13 cellular contexts compared by ENCODE assay signal in genomic region chr9:37920471-37921167, GRCh38. TPM values are rescaled to one million over a fixed set of nuclear protein-coding genes. Genes with fewer than 3 reads are reported as not detected.
DNase-seq lines count a peak whose midpoint lies in the region; ATAC-seq, FAIRE-seq and TF ChIP-seq lines count a peak whose summit lies in the region.
"Had no signal": no experiment of that assay in that cellular context is flagged by ENCODE, and none has a peak within 500 bp of the region (broad histone marks: within the 10 kb centered on the region; RNA-seq: fewer than 3 reads in every experiment).

No MANE protein-coding gene starts in this region.

- H3K9me3 ChIP-seq in pancreas: no peaks in the 10 kb centered on the region

- CTCF ChIA-PET in activated CD8-positive, alpha-beta memory T cell treated with anti-CD3 and anti-CD28 coated beads, Interleukin-2, amount 10 ng/mL, durations not matched to agents 7 days and 5 days (lab: Charles Lee): interaction anchor here (0.9 kb wide), 1 partner anchor 18 kb away, joined by 3 read pairs; no protein-coding TSS in a partner anchor
- CTCF ChIA-PET in activated CD4-positive, alpha-beta memory T cell treated with anti-CD3 and anti-CD28 coated beads for 36 hours (lab: Charles Lee): interaction anchor here (1.1 kb wide), 1 partner anchor 167 kb away, joined by 3 read pairs; no protein-coding TSS in a partner anchor

- H3K4me3 ChIP-seq in pancreas: no peak overlapping the region

- H3K4me1 Mint-ChIP-seq in activated CD8-positive, alpha-beta memory T cell treated with anti-CD3 and anti-CD28 coated beads, Interleukin-2, amount 10 ng/mL, durations not matched to agents 7 days and 5 days: peaks cover 2% of the 10 kb centered on the region
- no peaks in the 10 kb centered on the region for H3K4me1 Mint-ChIP-seq in activated CD4-positive, alpha-beta memory T cell treated with anti-CD3 and anti-CD28 coated beads for 36 hours (ENCODE audit: low read depth)
- H3K4me1 Mint-ChIP-seq in T-helper 2 cell treated with Interferon-gamma antibody and Interleukin-4, amounts not matched to agents 5 μg/mL and 100 μg/mL, for 36 hours (ENCODE audit: low read depth): no peaks in the 10 kb centered on the region

- H3K27me3 Mint-ChIP-seq in activated CD8-positive, alpha-beta memory T cell treated with anti-CD3 and anti-CD28 coated beads, Interleukin-2, amount 10 ng/mL, durations not matched to agents 7 days and 5 days: no peaks in the 10 kb centered on the region
- no peaks in the 10 kb centered on the region for H3K27me3 Mint-ChIP-seq in activated CD4-positive, alpha-beta memory T cell treated with anti-CD3 and anti-CD28 coated beads for 36 hours
- no peaks in the 10 kb centered on the region for H3K27me3 Mint-ChIP-seq in T-helper 2 cell treated with Interferon-gamma antibody and Interleukin-4, amounts not matched to agents 5 μg/mL and 100 μg/mL, for 36 hours (ENCODE audit: low read depth)

- peak; percentile 65 for ATAC-seq in activated CD8-positive, alpha-beta memory T cell treated with anti-CD3 and anti-CD28 coated beads, Interleukin-2, amount 10 ng/mL, durations not matched to agents 7 days and 5 days
- ATAC-seq in HG02759 (IDR thresholded peaks at IDR 0.05; ENCODE audit: unreplicated experiment) (peak; percentile 69), pancreas (peak in 3 of 4 donors; percentile 21 to 50 (median 49))

- H3K27me3 ChIP-seq in pancreas: no peaks in the 10 kb centered on the region

- H3K9me3 Mint-ChIP-seq in activated CD8-positive, alpha-beta memory T cell treated with anti-CD3 and anti-CD28 coated beads, Interleukin-2, amount 10 ng/mL, durations not matched to agents 7 days and 5 days (ENCODE audit: low read depth): no peaks in the 10 kb centered on the region
- H3K9me3 Mint-ChIP-seq in activated CD4-positive, alpha-beta memory T cell treated with anti-CD3 and anti-CD28 coated beads for 36 hours: no peaks in the 10 kb centered on the region
- H3K9me3 Mint-ChIP-seq in T-helper 2 cell treated with Interferon-gamma antibody and Interleukin-4, amounts not matched to agents 5 μg/mL and 100 μg/mL, for 36 hours: no peaks in the 10 kb centered on the region

- FAIRE-seq in pancreas (lab: Jason Lieb, UNC): no peak
- FAIRE-seq: endometrium, H54 had no signal

- 95% methylated on average over 5 of the region's 5 CpGs for WGBS in pancreas, 2 donors

- H3K36me3 ChIP-seq in pancreas: peaks cover 0 to 23% (median 5%) of the 10 kb centered on the region in 3 donors

- DNase-seq in activated CD8-positive, alpha-beta memory T cell treated with anti-CD3 and anti-CD28 coated beads, Interleukin-2, amount 10 ng/mL, durations not matched to agents 7 days and 5 days: peak; percentile 50
- no peak for DNase-seq in activated CD8-positive, alpha-beta memory T cell treated with anti-CD3 and anti-CD28 coated beads for 24 hours
- DNase-seq in activated CD4-positive, alpha-beta memory T cell treated with anti-CD3 and anti-CD28 coated beads for 36 hours: peak; percentile 46
- DNase-seq in pancreas (peak in 1 of 6 donors; percentile 11), T1000 (lab: John Stamatoyannopoulos, UW) (no peak), NCI-H1417 (lab: John Stamatoyannopoulos, UW) (no peak)
- no peak for DNase-seq in T-helper 2 cell treated with Interferon-gamma antibody and Interleukin-4, amounts not matched to agents 5 μg/mL and 100 μg/mL, for 36 hours (ENCODE audit: low spot score)
- DNase-seq: mesenchymal stem cell, NCI-H1105 treated with DMSO at 0.1 percent for 48 hours had no signal

- peaks cover 8 to 12% (median 12%) of the 10 kb centered on the region in 3 donors for H3K4me1 ChIP-seq in pancreas

- intact Hi-C loops in activated CD4-positive, alpha-beta memory T cell treated with anti-CD3 and anti-CD28 coated beads for 36 hours (cut with micrococcal nuclease): no loop called here
- intact Hi-C loops in pancreas (cut with DNase I): loop anchor here in 1 of 3 donors (10.0 kb wide), 1 partner anchor 164 kb away; no protein-coding TSS in a partner anchor

- H3K27ac Mint-ChIP-seq in activated CD8-positive, alpha-beta memory T cell treated with anti-CD3 and anti-CD28 coated beads, Interleukin-2, amount 10 ng/mL, durations not matched to agents 7 days and 5 days: no peak overlapping the region
- H3K27ac Mint-ChIP-seq in activated CD4-positive, alpha-beta memory T cell treated with anti-CD3 and anti-CD28 coated beads for 36 hours: no peak overlapping the region
- H3K27ac Mint-ChIP-seq in T-helper 2 cell treated with Interferon-gamma antibody and Interleukin-4, amounts not matched to agents 5 μg/mL and 100 μg/mL, for 36 hours: no peak overlapping the region

- no peak for TF ChIP-seq CTCF in pancreas (IDR thresholded peaks at IDR 0.05)

- H3K36me3 Mint-ChIP-seq in activated CD8-positive, alpha-beta memory T cell treated with anti-CD3 and anti-CD28 coated beads, Interleukin-2, amount 10 ng/mL, durations not matched to agents 7 days and 5 days: no peaks in the 10 kb centered on the region
- no peaks in the 10 kb centered on the region for H3K36me3 Mint-ChIP-seq in activated CD4-positive, alpha-beta memory T cell treated with anti-CD3 and anti-CD28 coated beads for 36 hours
- H3K36me3 Mint-ChIP-seq in T-helper 2 cell treated with Interferon-gamma antibody and Interleukin-4, amounts not matched to agents 5 μg/mL and 100 μg/mL, for 36 hours (ENCODE audit: low read depth): no peaks in the 10 kb centered on the region

- H3K27ac ChIP-seq in pancreas: no peak overlapping the region
- H3K27ac ChIP-seq: C4-2B had no signal

- no peak overlapping the region for H3K4me3 Mint-ChIP-seq in activated CD8-positive, alpha-beta memory T cell treated with anti-CD3 and anti-CD28 coated beads, Interleukin-2, amount 10 ng/mL, durations not matched to agents 7 days and 5 days
- H3K4me3 Mint-ChIP-seq in activated CD4-positive, alpha-beta memory T cell treated with anti-CD3 and anti-CD28 coated beads for 36 hours: no peak overlapping the region
- H3K4me3 Mint-ChIP-seq in T-helper 2 cell treated with Interferon-gamma antibody and Interleukin-4, amounts not matched to agents 5 μg/mL and 100 μg/mL, for 36 hours: no peak overlapping the region

- POLR2A ChIA-PET in activated CD4-positive, alpha-beta memory T cell treated with anti-CD3 and anti-CD28 coated beads for 36 hours (lab: Charles Lee): no interaction called here

RNA-seq across cellular contexts. Expression of gene SLC25A51, which starts 16.7 kb away (rescaled TPM):
- total RNA-seq in activated CD8-positive, alpha-beta memory T cell treated with anti-CD3 and anti-CD28 coated beads, Interleukin-2, amount 10 ng/mL, durations not matched to agents 7 days and 5 days: 10 to 100 TPM; 28.3 to 30.0 TPM
- total RNA-seq in activated CD4-positive, alpha-beta memory T cell treated with anti-CD3 and anti-CD28 coated beads for 36 hours: 10 to 100 TPM; 24.0 to 25.8 TPM
- total RNA-seq in pancreas: 10 to 100 TPM; 11.6 to 19.0 (median 15.0) TPM
- 1 to 10 TPM; 3.1 to 5.1 TPM for polyA plus RNA-seq in pancreas

Comparison
In these comparisons a context has a peak if more than half of its experiments do, and no peak if none do; other contexts are left out.
1. DNase-seq: peak in activated CD8-positive, alpha-beta memory T cell treated with anti-CD3 and anti-CD28 coated beads, Interleukin-2, amount 10 ng/mL, durations not matched to agents 7 days and 5 days (single experiment) and activated CD4-positive, alpha-beta memory T cell treated with anti-CD3 and anti-CD28 coated beads for 36 hours (single experiment); none in activated CD8-positive, alpha-beta memory T cell treated with anti-CD3 and anti-CD28 coated beads for 24 hours (single experiment), T1000 (single experiment), T-helper 2 cell treated with Interferon-gamma antibody and Interleukin-4, amounts not matched to agents 5 μg/mL and 100 μg/mL, for 36 hours (single experiment) and NCI-H1417 (0 of 3).
2. Peak in every context shown above with its lines, with median percentiles within 50 percentile points of each other: ATAC-seq.